8 cellular contexts compared by ENCODE assay signal in genomic region chr1:226121587-226122400, GRCh38. TPM values are rescaled to one million over a fixed set of nuclear protein-coding genes. Genes with fewer than 3 reads are reported as not detected.
DNase-seq lines count a peak whose midpoint lies in the region; ATAC-seq and TF ChIP-seq lines count a peak whose summit lies in the region.

No MANE protein-coding gene starts in this region.

- ATAC-seq in GM18517 (IDR thresholded peaks at IDR 0.05; ENCODE audit: unreplicated experiment) = peak; percentile 52
- peak; percentile 61 for ATAC-seq in HG02981 (IDR thresholded peaks at IDR 0.05; ENCODE audit: unreplicated experiment)
- peak; percentile 75 to 78 for ATAC-seq in activated CD4-positive, CD25-positive, alpha-beta regulatory T cell treated with anti-CD3 and anti-CD28 coated beads, Interleukin-2, amount 50 U/mL, for 24 hours
- peak; percentile 76 to 89 (median 84) for ATAC-seq in right lobe of liver

- H3K27ac ChIP-seq in right lobe of liver = peak overlapping the region; percentile 10 to 54 (median 43)

- TF ChIP-seq POLR2A in right lobe of liver (IDR thresholded peaks at IDR 0.05) = no peak

- no peaks in the 10 kb centered on the region for H3K9me3 ChIP-seq in right lobe of liver

- no CpG with 5 or more reads among the region's 104 CpGs for WGBS in right lobe of liver (ENCODE audit: insufficient coverage, low coverage, low lambda C conversion rate, missing lambda C conversion rate)

- TF ChIP-seq CTCF in choroid plexus epithelial cell (conservative IDR thresholded peaks at IDR 0.05; ENCODE audit: low read depth, low read length) (peak; percentile 49), right lobe of liver (IDR thresholded peaks at IDR 0.05) (peak; percentile 64 to 93 (median 80))

- no peaks in the 10 kb centered on the region for H3K27me3 ChIP-seq in right lobe of liver

- in situ Hi-C loops in ACHN (cut with HindIII; ENCODE audit: low pct_ligation_motif_present, low pct_unique_long_range_greater_than_20kb, low sequenced_read_pairs) = no loop called here

- peak; percentile 60 for DNase-seq in ACHN
- DNase-seq in NCI-H2107 treated with DMSO at 0.1 percent for 48 hours (lab: John Stamatoyannopoulos, UW; ENCODE audit: unreplicated experiment) = peak; percentile 57
- DNase-seq in choroid plexus epithelial cell (ENCODE audit: low read depth) = peak; percentile 36
- DNase-seq in right lobe of liver = peak; percentile 64 to 76 (median 70)
- peak; percentile 40 to 71 (median 52) for DNase-seq in stimulated activated CD4-positive, alpha-beta T cell treated with anti-CD3 and anti-CD28 coated beads, TNF-alpha, amount 100 ng/mL, for 48 hours (ENCODE audit: low read depth in 3 of 3)

- intact Hi-C loops in right lobe of liver (cut with DNase I) = loop anchor here (5.0 kb wide), 2 partner anchors 54 to 76 kb away; no protein-coding TSS in a partner anchor

- no peaks in the 10 kb centered on the region for H3K36me3 ChIP-seq in right lobe of liver

- H3K4me3 ChIP-seq in choroid plexus epithelial cell (ENCODE audit: low read depth, low read length) (peak overlapping the region; percentile 65), right lobe of liver (peak overlapping the region; percentile 57 to 64 (median 63))

- H3K4me1 ChIP-seq in right lobe of liver = no peaks in the 10 kb centered on the region

RNA-seq across cellular contexts. Expression of gene H3-3A, which starts 59.3 kb away (rescaled TPM):
- 100 to 1,000 TPM; 132 to 185 (median 156) TPM for total RNA-seq in right lobe of liver

Comparison
In these comparisons a context has a peak if more than half of its experiments do, and no peak if none do; other contexts are left out.
1. Peak in every context shown above with its lines: DNase-seq, ATAC-seq, H3K4me3 ChIP-seq and H3K27ac ChIP-seq.